23 cellular contexts compared by ENCODE assay signal in genomic region chr9:136589766-136590740, GRCh38. TPM values are rescaled to one million over a fixed set of nuclear protein-coding genes. Genes with fewer than 3 reads are reported as not detected.
A peak's percentile ranks its signal among the peaks of the same experiment; 100 is the strongest.
DNase-seq lines count a peak whose midpoint lies in the region; ATAC-seq, FAIRE-seq and TF ChIP-seq lines count a peak whose summit lies in the region.
"Had no signal": no experiment of that assay in that cellular context is flagged by ENCODE, and none has a peak within 500 bp of the region (broad histone marks: within the 10 kb centered on the region; RNA-seq: fewer than 3 reads in every experiment).

No MANE protein-coding gene starts in this region.

- no peaks in the 10 kb centered on the region for H3K27me3 ChIP-seq in upper lobe of right lung
- H3K27me3 ChIP-seq in naive thymus-derived CD4-positive, alpha-beta T cell (ENCODE audit: control insufficient read depth in 2 of 2, insufficient read depth in 2 of 2, low read length in 2 of 2), result no peaks in the 10 kb centered on the region
- no peaks in the 10 kb centered on the region for H3K27me3 ChIP-seq in MG63
- H3K27me3 ChIP-seq: SJSA1 had no signal

- peak; percentile 60 for FAIRE-seq in endometrium (lab: Jason Lieb, UNC)
- FAIRE-seq: frontal cortex, G401.6 had no signal

- no peak for TF ChIP-seq CTCF in nephron (IDR thresholded peaks at IDR 0.05; ENCODE audit: unreplicated experiment in 3 of 3)
- TF ChIP-seq CTCF in upper lobe of right lung (IDR thresholded peaks at IDR 0.05), result no peak
- no peak for TF ChIP-seq CTCF in GM10248 (IDR thresholded peaks at IDR 0.05; ENCODE audit: control extremely low read depth, extremely low read depth, low read depth, missing control alignments)

- intact Hi-C loops in Right ventricle myocardium inferior (cut with DNase I) (no loop called here), left cardiac atrium (cut with DNase I) (no loop called here), upper lobe of right lung (cut with DNase I) (no loop called here)
- intact Hi-C loops in naive thymus-derived CD4-positive, alpha-beta T cell (cut with micrococcal nuclease), result loop anchor here in 1 of 2 donors (5.0 kb wide), 1 partner anchor 43 kb away; the partner anchor contains the start of gene NOTCH1

- H3K4me1 ChIP-seq in upper lobe of right lung, result peaks cover 40% of the 10 kb centered on the region
- H3K4me1 ChIP-seq in naive thymus-derived CD4-positive, alpha-beta T cell (ENCODE audit: control insufficient read depth in 2 of 2, insufficient read depth in 2 of 2, low read length in 2 of 2), result peaks cover 4 to 22% of the 10 kb centered on the region in 2 donors

- POLR2A ChIA-PET in GM10248 (lab: Yijun Ruan, JAX), result no interaction called here
- POLR2A ChIA-PET in naive thymus-derived CD4-positive, alpha-beta T cell (lab: Charles Lee), result no interaction called here

- H3K9me3 ChIP-seq in upper lobe of right lung, result no peaks in the 10 kb centered on the region
- no peaks in the 10 kb centered on the region for H3K9me3 ChIP-seq in naive thymus-derived CD4-positive, alpha-beta T cell (ENCODE audit: control insufficient read depth in 2 of 3, low read length in 3 of 3)
- H3K9me3 ChIP-seq in MG63, result no peaks in the 10 kb centered on the region
- H3K9me3 ChIP-seq: SJSA1 had no signal

- H3K4me3 ChIP-seq in upper lobe of right lung (no peak overlapping the region), MG63 (no peak overlapping the region)
- H3K4me3 ChIP-seq in naive thymus-derived CD4-positive, alpha-beta T cell (ENCODE audit: low read length), result no peak overlapping the region
- H3K4me3 ChIP-seq: SJSA1 had no signal

- peak overlapping the region; percentile 9 for H3K27ac ChIP-seq in upper lobe of right lung
- no peak overlapping the region for H3K27ac ChIP-seq in naive thymus-derived CD4-positive, alpha-beta T cell (ENCODE audit: low read depth, low read length)
- H3K27ac ChIP-seq: SJSA1 had no signal

- CTCF ChIA-PET in GM10248 (lab: Yijun Ruan, JAX), result interaction anchor here (1.4 kb wide), 1 partner anchor 102 kb away, joined by 3 read pairs; no protein-coding TSS in a partner anchor
- CTCF ChIA-PET in naive thymus-derived CD4-positive, alpha-beta T cell (lab: Charles Lee), result no interaction called here

- H3K36me3 Mint-ChIP-seq in nephron (ENCODE audit: low read depth), result no peaks in the 10 kb centered on the region
- no peaks in the 10 kb centered on the region for H3K36me3 Mint-ChIP-seq in naive thymus-derived CD4-positive, alpha-beta T cell
- H3K36me3 Mint-ChIP-seq: immature natural killer cell; stimulated activated effector memory CD8-positive, alpha-beta T cell treated with anti-CD3 and anti-CD28 coated beads, Interleukin-12 subunit alpha, Interleukin-12 subunit beta, amount 100 ng/mL, for 72 hours; WTC11 had no signal

- peaks cover 64% of the 10 kb centered on the region for H3K4me1 Mint-ChIP-seq in nephron
- peaks cover 12 to 27% (median 21%) of the 10 kb centered on the region in 7 donors for H3K4me1 Mint-ChIP-seq in naive thymus-derived CD4-positive, alpha-beta T cell

- H3K9me3 Mint-ChIP-seq in nephron, result peaks cover 3% of the 10 kb centered on the region
- no peaks in the 10 kb centered on the region for H3K9me3 Mint-ChIP-seq in naive thymus-derived CD4-positive, alpha-beta T cell
- H3K9me3 Mint-ChIP-seq: activated CD4-positive, alpha-beta T cell treated with anti-CD3 and anti-CD28 coated beads, Interleukin-2, amount 10 ng/mL, durations not matched to agents 7 days and 5 days; activated T-cell treated with anti-CD3 and anti-CD28 coated beads, Interleukin-2, amount 50 U/mL, for 4 hours; central memory CD8-positive, alpha-beta T cell; immature natural killer cell; stimulated activated effector memory CD8-positive, alpha-beta T cell treated with anti-CD3 and anti-CD28 coated beads, Interleukin-12 subunit alpha, Interleukin-12 subunit beta, amount 100 ng/mL, for 72 hours had no signal

- H3K4me3 Mint-ChIP-seq in nephron, result peak overlapping the region in 2 of 3 experiments; percentile 17 to 44
- H3K4me3 Mint-ChIP-seq in naive thymus-derived CD4-positive, alpha-beta T cell, result peak overlapping the region in 1 of 10 donors; percentile 52
- H3K4me3 Mint-ChIP-seq: activated CD4-positive, alpha-beta T cell treated with anti-CD3 and anti-CD28 coated beads, Interleukin-2, amount 10 ng/mL, durations not matched to agents 7 days and 5 days; activated T-cell treated with anti-CD3 and anti-CD28 coated beads, Interleukin-2, amount 50 U/mL, for 4 hours; central memory CD8-positive, alpha-beta T cell; stimulated activated effector memory CD8-positive, alpha-beta T cell treated with anti-CD3 and anti-CD28 coated beads, Interleukin-12 subunit alpha, Interleukin-12 subunit beta, amount 100 ng/mL, for 72 hours; WTC11 had no signal

- DNase-seq in Right ventricle myocardium inferior (ENCODE audit: missing footprints) (peak; percentile 64), left cardiac atrium (no peak), upper lobe of right lung (no peak), GM10248 (ENCODE audit: extremely low spot score) (no peak), MG63 (no peak)
- no peak for DNase-seq in naive thymus-derived CD4-positive, alpha-beta T cell
- DNase-seq: 8988T; activated CD4-positive, alpha-beta T cell treated with anti-CD3 and anti-CD28 coated beads, Interleukin-2, amount 10 ng/mL, durations not matched to agents 7 days and 5 days; activated T-cell treated with anti-CD3 and anti-CD28 coated beads, Interleukin-2, amount 50 U/mL, for 4 hours; HCEC 1CT; immature natural killer cell; NCI-H1092; NCI-H1694 treated with DMSO at 0.1 percent for 48 hours; NCI-H510A; trophoblast cell had no signal

- peak; percentile 51 for ATAC-seq in Right ventricle myocardium inferior
- ATAC-seq in left cardiac atrium, result no peak
- ATAC-seq in upper lobe of right lung, result no peak
- no peak for ATAC-seq in naive thymus-derived CD4-positive, alpha-beta T cell
- ATAC-seq: activated T-cell treated with anti-CD3 and anti-CD28 coated beads, Interleukin-2, amount 50 U/mL, for 4 hours; stimulated activated effector memory CD8-positive, alpha-beta T cell treated with anti-CD3 and anti-CD28 coated beads, Interleukin-12 subunit alpha, Interleukin-12 subunit beta, amount 100 ng/mL, for 72 hours; WTC11 had no signal

- peaks cover 3% of the 10 kb centered on the region for H3K27me3 Mint-ChIP-seq in nephron (ENCODE audit: low read depth)
- H3K27me3 Mint-ChIP-seq in naive thymus-derived CD4-positive, alpha-beta T cell, result peaks cover 0 to 4% (median 0%) of the 10 kb centered on the region in 5 donors
- H3K27me3 Mint-ChIP-seq: activated CD4-positive, alpha-beta T cell treated with anti-CD3 and anti-CD28 coated beads, Interleukin-2, amount 10 ng/mL, durations not matched to agents 7 days and 5 days had no signal

- peak overlapping the region; percentile 96 to 97 (median 97) for H3K27ac Mint-ChIP-seq in nephron
- H3K27ac Mint-ChIP-seq in naive thymus-derived CD4-positive, alpha-beta T cell, result peak overlapping the region in 2 of 9 donors; percentile 14 to 67
- H3K27ac Mint-ChIP-seq: stimulated activated effector memory CD8-positive, alpha-beta T cell treated with anti-CD3 and anti-CD28 coated beads, Interleukin-12 subunit alpha, Interleukin-12 subunit beta, amount 100 ng/mL, for 72 hours had no signal

- no peaks in the 10 kb centered on the region for H3K36me3 ChIP-seq in upper lobe of right lung
- no peaks in the 10 kb centered on the region for H3K36me3 ChIP-seq in naive thymus-derived CD4-positive, alpha-beta T cell (ENCODE audit: control insufficient read depth in 2 of 3, insufficient read depth in 3 of 3, low read length in 3 of 3)
- no peaks in the 10 kb centered on the region for H3K36me3 ChIP-seq in MG63
- H3K36me3 ChIP-seq: SJSA1 had no signal

RNA-seq across cellular contexts. Expression of gene NOTCH1, which starts 44.2 kb away (rescaled TPM):
- total RNA-seq in Right ventricle myocardium inferior (18.7 TPM), left cardiac atrium (10 to 100 TPM; 22.7 to 36.0 TPM), upper lobe of right lung (114 TPM)
- 10 to 100 TPM; 49.7 to 92.9 (median 58.0) TPM for total RNA-seq in naive thymus-derived CD4-positive, alpha-beta T cell
- 1 to 10 TPM; 1.9 to 7.1 TPM for polyA plus RNA-seq in naive thymus-derived CD4-positive, alpha-beta T cell
- 4.4 and 4.7 TPM in 2 replicates for total RNA-seq in MG63 (2014; rRNA removed; shearing (Covaris generic); ENCODE audit: low replicate concordance)
